Comparison of ENCODE assay signal across 8 cellular contexts in the genomic region with DNA sequence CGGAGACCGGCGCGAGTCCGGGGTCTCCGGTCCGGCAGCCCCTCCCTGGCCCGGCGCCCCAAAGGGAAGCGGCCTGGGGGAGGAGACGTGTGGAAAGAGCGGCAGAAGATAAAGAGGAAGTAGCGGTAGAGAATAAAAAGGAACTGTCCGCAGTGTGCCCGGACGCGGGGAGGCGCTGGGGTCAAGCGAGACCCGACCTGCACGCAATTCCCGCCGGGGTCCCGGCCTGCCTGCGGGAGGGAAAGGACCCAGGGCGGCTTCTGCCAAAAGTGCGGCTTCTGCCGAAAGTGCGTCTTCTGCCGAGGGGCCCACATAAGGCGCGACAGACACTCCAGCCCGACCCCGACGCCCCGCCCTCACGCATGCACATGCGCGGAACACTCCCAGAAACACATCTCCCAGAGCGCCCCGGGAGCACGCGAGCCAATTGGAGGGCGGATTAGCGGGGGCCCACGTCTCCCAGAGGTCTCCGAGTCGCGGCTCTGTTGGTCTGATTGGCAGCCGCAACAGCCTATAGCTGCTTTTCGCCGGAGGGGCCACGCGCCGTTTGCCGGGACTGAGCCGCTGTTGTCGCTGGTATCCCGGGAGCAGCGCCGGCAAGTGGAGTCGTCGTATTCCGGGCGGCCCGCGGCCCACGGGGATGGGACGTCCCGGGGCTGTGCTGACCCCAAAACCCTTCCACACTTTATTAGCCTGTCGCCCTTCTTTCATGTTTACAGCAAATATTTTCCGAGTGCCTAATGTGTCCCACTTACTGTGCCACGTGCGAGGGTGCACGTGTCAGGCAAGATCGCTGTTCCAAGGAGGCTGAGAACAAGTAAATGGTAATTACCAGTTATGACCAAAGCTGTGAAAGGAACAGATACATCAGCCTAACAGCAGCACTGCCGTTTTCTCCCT. TPM values are rescaled to one million over a fixed set of nuclear protein-coding genes. Genes with fewer than 3 reads are reported as not detected.
DNase-seq lines count a peak whose midpoint lies in the region; ATAC-seq, FAIRE-seq and TF ChIP-seq lines count a peak whose summit lies in the region.

No MANE protein-coding gene starts in this region.

- peak; percentile 95 for ATAC-seq in RWPE2 (ENCODE audit: low read depth)

- DNase-seq in ELR (ENCODE audit: low read depth) (peak; percentile 98), H54 (ENCODE audit: insufficient read length, low spot score) (peak; percentile 98), LoVo (ENCODE audit: low spot score) (peak; percentile 98), RWPE2 (ENCODE audit: low spot score) (peak; percentile 99), fibroblast of the conjunctiva (ENCODE audit: low read depth) (peak; percentile 93), neural crest cell (ENCODE audit: low read depth, low spot score) (peak; percentile 96)
- peak; percentile 99 for DNase-seq in activated effector memory CD4-positive, alpha-beta T cell treated with anti-CD3 and anti-CD28 coated beads, Interleukin-2, amount 50 U/mL, for 16 hours

- no peaks in the 10 kb centered on the region for H3K27me3 ChIP-seq in RWPE2 (ENCODE audit: insufficient read depth, poor library complexity, severe bottlenecking)
- H3K27me3 ChIP-seq in stomach smooth muscle (ENCODE audit: control insufficient read depth in 1 of 2, insufficient read depth in 2 of 2, low read length in 2 of 2): no peaks in the 10 kb centered on the region

- H3K9me3 Mint-ChIP-seq in neural crest cell: peaks cover 2% of the 10 kb centered on the region

- H3K27me3 Mint-ChIP-seq in neural crest cell (ENCODE audit: low read depth): peaks cover 8% of the 10 kb centered on the region

- TF ChIP-seq CTCF in RWPE2 (IDR thresholded peaks at IDR 0.05; ENCODE audit: poor library complexity, severe bottlenecking) (no peak), neural crest cell (conservative IDR thresholded peaks at IDR 0.05) (peak; percentile 50)

- H3K9me3 ChIP-seq in RWPE2 (ENCODE audit: severe bottlenecking) (no peaks in the 10 kb centered on the region), stomach smooth muscle (ENCODE audit: control insufficient read depth in 2 of 2, low read length in 2 of 2) (no peaks in the 10 kb centered on the region)

- H3K27ac Mint-ChIP-seq in neural crest cell (ENCODE audit: unreplicated experiment): peak overlapping the region; percentile 78

- H3K4me1 Mint-ChIP-seq in neural crest cell: peaks cover 12% of the 10 kb centered on the region

- H3K36me3 Mint-ChIP-seq in neural crest cell (ENCODE audit: low read depth): peaks cover 3% of the 10 kb centered on the region

- TF ChIP-seq POLR2A in H54 (IDR thresholded peaks at IDR 0.05; ENCODE audit: low read depth, low read length): peak; percentile 52

- H3K4me1 ChIP-seq in RWPE2 (ENCODE audit: insufficient read depth, poor library complexity, severe bottlenecking): no peaks in the 10 kb centered on the region
- H3K4me1 ChIP-seq in stomach smooth muscle (ENCODE audit: control insufficient read depth, insufficient read depth, low read length): peaks cover 5% of the 10 kb centered on the region

- H3K4me3 Mint-ChIP-seq in neural crest cell: peak overlapping the region; percentile 87

- peak; percentile 50 for FAIRE-seq in H54 (lab: Jason Lieb, UNC)

- H3K27ac ChIP-seq in RWPE2 (ENCODE audit: poor library complexity, severe bottlenecking): peak overlapping the region; percentile 90
- H3K27ac ChIP-seq in stomach smooth muscle (ENCODE audit: low read length): peak overlapping the region; percentile 99

- no peaks in the 10 kb centered on the region for H3K36me3 ChIP-seq in RWPE2 (ENCODE audit: low read depth)
- peaks cover 3 to 10% of the 10 kb centered on the region in 2 donors for H3K36me3 ChIP-seq in stomach smooth muscle (ENCODE audit: control insufficient read depth in 2 of 2, insufficient read depth in 2 of 2, low read length in 2 of 2)

- H3K4me3 ChIP-seq in RWPE2 (ENCODE audit: severe bottlenecking) (peak overlapping the region; percentile 69), stomach smooth muscle (ENCODE audit: low read length in 2 of 2) (peak overlapping the region; percentile 71 to 89)

- H3K9ac ChIP-seq in stomach smooth muscle (ENCODE audit: low read length in 2 of 2): peak overlapping the region; percentile 93 to 97

RNA-seq across cellular contexts. Expression of a gene that starts 8.0 kb away (rescaled TPM):
- not detected in 2 replicates for total RNA-seq in neural crest cell

RNA-seq across cellular contexts. Expression of a gene that starts 18.9 kb away (rescaled TPM):
- 32.7 and 34.0 TPM in 2 replicates for total RNA-seq in neural crest cell

RNA-seq across cellular contexts. Expression of a gene that starts 29.4 kb away (rescaled TPM):
- total RNA-seq in neural crest cell: 12.1 and 14.1 TPM in 2 replicates

RNA-seq across cellular contexts. Expression of a gene that starts 40.8 kb away (rescaled TPM):
- total RNA-seq in neural crest cell: 5.2 and 6.6 TPM in 2 replicates

RNA-seq across cellular contexts. Expression of a gene that starts 40.9 kb away (rescaled TPM):
- total RNA-seq in neural crest cell: 43.8 and 48.9 TPM in 2 replicates

Comparison
In these comparisons a context has a peak if more than half of its experiments do, and no peak if none do; other contexts are left out.
1. Peak in every context shown above with its lines: DNase-seq, ATAC-seq, H3K4me3 ChIP-seq and H3K27ac ChIP-seq.